21 cellular contexts compared by ENCODE assay signal in the genomic region with DNA sequence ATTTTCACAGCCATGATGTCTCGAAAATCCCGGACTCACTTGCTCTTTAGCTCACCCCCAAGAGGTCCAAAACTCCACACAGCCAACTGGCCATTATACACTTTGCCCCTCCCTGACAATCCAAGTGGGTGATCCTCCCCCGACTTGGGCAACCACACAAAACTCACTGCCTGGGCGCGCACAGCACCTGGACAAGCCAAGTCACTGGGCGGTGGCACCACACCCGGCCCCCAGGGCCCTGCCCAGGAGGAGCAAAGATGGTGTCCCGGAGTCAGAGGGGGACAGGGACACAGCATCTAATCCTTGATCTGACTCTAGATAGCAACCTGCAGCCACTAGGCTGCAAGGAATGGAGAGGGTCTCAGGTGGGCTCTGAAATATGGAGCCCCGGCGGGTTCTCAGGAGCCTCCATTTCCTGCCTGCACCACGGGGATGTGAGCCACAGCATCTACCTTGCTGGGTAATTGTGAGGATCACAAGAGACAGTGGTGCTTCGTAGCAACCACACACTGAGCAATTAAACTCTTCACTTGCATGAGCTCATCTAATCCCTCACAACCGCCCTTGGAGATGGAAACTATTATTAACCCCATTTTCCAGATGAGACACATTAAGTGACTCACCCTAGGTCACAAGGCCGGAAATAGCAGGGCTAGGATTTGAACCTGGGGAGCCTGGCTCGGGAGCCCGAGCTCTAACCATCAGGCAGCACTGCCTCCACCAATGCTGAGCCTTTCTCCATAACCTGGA.
A peak's percentile ranks its signal among the peaks of the same experiment; 100 is the strongest.
DNase-seq lines count a peak whose midpoint lies in the region; ATAC-seq, FAIRE-seq and TF ChIP-seq lines count a peak whose summit lies in the region.
"Had no signal": no experiment of that assay in that cellular context is flagged by ENCODE, and none has a peak within 500 bp of the region (broad histone marks: within the 10 kb centered on the region; RNA-seq: fewer than 3 reads in every experiment).

No MANE protein-coding gene starts in this region.

- no peaks in the 10 kb centered on the region for H4K20me1 ChIP-seq in PC-3 (ENCODE audit: low read length)

- H3K27ac ChIP-seq in PC-3 (ENCODE audit: low read length) (no peak overlapping the region), kidney (ENCODE audit: low read depth in 2 of 2, low read length in 2 of 2) (no peak overlapping the region), sigmoid colon (no peak overlapping the region)
- H3K27ac ChIP-seq: RWPE1 had no signal

- H3K4me1 ChIP-seq in PC-3 (ENCODE audit: insufficient read depth, low read length) (peaks cover 4% of the 10 kb centered on the region), kidney (ENCODE audit: control insufficient read depth in 1 of 2, insufficient read depth in 1 of 2, low read depth in 1 of 2, low read length in 2 of 2) (no peaks in the 10 kb centered on the region), sigmoid colon (no peaks in the 10 kb centered on the region)

- no peaks in the 10 kb centered on the region for H3K9me3 ChIP-seq in PC-3 (ENCODE audit: low read length)
- H3K9me3 ChIP-seq in kidney (ENCODE audit: control insufficient read depth in 1 of 2, low read length in 2 of 2): no peaks in the 10 kb centered on the region
- H3K9me3 ChIP-seq in sigmoid colon: no peaks in the 10 kb centered on the region

- H3K9ac ChIP-seq in PC-3 (ENCODE audit: low read length): no peak overlapping the region
- H3K9ac ChIP-seq in kidney (ENCODE audit: low read length in 2 of 2): no peak overlapping the region

- no TSS peak for BruUV-seq in PC-3 (replicated peaks; lab: Mats Ljungman, UMichigan)

- no peak overlapping the region for H3K4me3 ChIP-seq in PC-3 (ENCODE audit: low read length)
- H3K4me3 ChIP-seq in kidney (ENCODE audit: low read length in 2 of 2): no peak overlapping the region
- no peak overlapping the region for H3K4me3 ChIP-seq in sigmoid colon
- H3K4me3 ChIP-seq: K562 had no signal

- no peaks in the 10 kb centered on the region for H3K79me2 ChIP-seq in PC-3 (ENCODE audit: low read length)

- TF ChIP-seq CTCF in PC-3 (conservative IDR thresholded peaks at IDR 0.05; ENCODE audit: low read depth, low read length): no peak
- TF ChIP-seq CTCF in kidney (IDR thresholded peaks at IDR 0.05; ENCODE audit: borderline replicate concordance, extremely low read depth, insufficient read depth): no peak
- no peak for TF ChIP-seq CTCF in sigmoid colon (IDR thresholded peaks at IDR 0.05)
- TF ChIP-seq CTCF in GM10248 (IDR thresholded peaks at IDR 0.05; ENCODE audit: control extremely low read depth, extremely low read depth, low read depth, missing control alignments): no peak

- CTCF ChIA-PET in PC-3 (lab: Charles Lee): no interaction called here
- CTCF ChIA-PET in GM10248 (lab: Yijun Ruan, JAX): interaction anchor here (1.3 to 1.7 kb wide), 2 partner anchors 19 to 23 kb away, joined by 3 to 4 read pairs; no protein-coding TSS in a partner anchor

- H3K27me3 ChIP-seq in PC-3 (ENCODE audit: low read length) (peaks cover 20% of the 10 kb centered on the region; the same call in 1 of the 2 replicates), sigmoid colon (peaks cover 0 to 23% (median 11%) of the 10 kb centered on the region in 3 donors)

- ATAC-seq in PC-3: no peak
- ATAC-seq: K562, T-helper 17 cell had no signal

- H3K9me2 ChIP-seq in PC-3 (replicated peaks; ENCODE audit: low read length): no peaks in the 10 kb centered on the region

- DNase-seq in AG08395 (ENCODE audit: low spot score): peak; percentile 26
- peak; percentile 54 for DNase-seq in ELR (ENCODE audit: low read depth)
- peak; percentile 22 for DNase-seq in PC-3
- peak; percentile 58 for DNase-seq in kidney
- no peak for DNase-seq in effector CD4-positive, alpha-beta T cell
- DNase-seq in sigmoid colon: no peak
- no peak for DNase-seq in GM10248 (ENCODE audit: extremely low spot score)
- DNase-seq in NAMALWA (ENCODE audit: low spot score): no peak
- DNase-seq: CD4-positive, alpha-beta memory T cell; DMS79; GDM1; GOT3; NCI-H1048; NCI-H1436 treated with DMSO at 0.1 percent for 48 hours; NCI-H2029 treated with DMSO at 0.1 percent for 48 hours; NCI-H510A treated with DMSO at 0.1 percent for 48 hours; T-helper 17 cell had no signal

- no peaks in the 10 kb centered on the region for H3K36me3 ChIP-seq in PC-3 (ENCODE audit: low read depth, low read length)
- H3K36me3 ChIP-seq in kidney (ENCODE audit: control insufficient read depth in 1 of 2, insufficient read depth in 2 of 2, low read length in 2 of 2): no peaks in the 10 kb centered on the region
- H3K36me3 ChIP-seq in sigmoid colon: no peaks in the 10 kb centered on the region

- 84 to 87% methylated on average over 16 of the region's 16 CpGs for WGBS in sigmoid colon, 2 donors

- POLR2A ChIA-PET in PC-3 (lab: Charles Lee; ENCODE audit: unreplicated experiment) (no interaction called here), GM10248 (lab: Yijun Ruan, JAX) (no interaction called here)

- TF ChIP-seq EP300 in sigmoid colon (IDR thresholded peaks at IDR 0.05): no peak

- intact Hi-C loops in PC-3 (cut with micrococcal nuclease) (no loop called here), kidney (cut with DNase I) (no loop called here), sigmoid colon (cut with DNase I) (no loop called here)

- TF ChIP-seq POLR2A in sigmoid colon (IDR thresholded peaks at IDR 0.05): no peak

- H2AFZ ChIP-seq in PC-3 (ENCODE audit: low read length): no peak overlapping the region

- no peak overlapping the region for H3K4me2 ChIP-seq in PC-3 (ENCODE audit: low read length)

- no peak for FAIRE-seq in kidney (lab: Jason Lieb, UNC)
- FAIRE-seq: GM12891, GM18507, K562 had no signal

- H3F3A ChIP-seq in PC-3 (ENCODE audit: low read length, unreplicated experiment): no peaks in the 10 kb centered on the region

Comparison
In these comparisons a context has a peak if more than half of its experiments do, and no peak if none do; other contexts are left out.
1. DNase-seq: peak in AG08395 (single experiment), ELR (single experiment), PC-3 (single experiment) and kidney (single experiment); none in effector CD4-positive, alpha-beta T cell (single experiment), sigmoid colon (single experiment), GM10248 (single experiment) and NAMALWA (single experiment).